Comparison of ENCODE assay signal across 21 cellular contexts in the genomic region with DNA sequence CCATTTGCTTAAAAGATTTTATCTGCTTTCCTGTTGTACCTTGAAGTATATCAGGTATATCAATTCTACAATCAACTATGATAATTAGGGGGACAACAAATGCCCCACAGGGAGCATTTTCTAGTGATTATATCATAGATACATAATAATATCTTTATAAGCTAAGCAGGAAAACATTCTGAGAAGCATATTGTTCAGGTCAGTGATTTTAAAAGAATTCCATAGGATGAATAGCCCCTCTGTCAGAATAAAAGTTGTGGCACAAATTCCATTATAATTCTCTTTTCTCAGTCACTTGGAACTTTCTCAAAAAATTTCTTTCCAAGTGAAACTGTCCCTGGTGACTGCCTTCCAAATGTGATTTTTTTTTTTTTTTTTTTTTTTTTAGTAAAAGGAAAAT. TPM values are rescaled to one million over a fixed set of nuclear protein-coding genes. Genes with fewer than 3 reads are reported as not detected.
"Had no signal": no experiment of that assay in that cellular context is flagged by ENCODE, and none has a peak within 500 bp of the region (broad histone marks: within the 10 kb centered on the region; RNA-seq: fewer than 3 reads in every experiment).

No MANE protein-coding gene starts in this region.

- H3K9me3 ChIP-seq: esophagus muscularis mucosa, gastrocnemius medialis, left lung, lower lobe of right lung, mucosa of descending colon had no signal

- H3K4me1 ChIP-seq: esophagus muscularis mucosa, foreskin keratinocyte, gastrocnemius medialis, heart right ventricle, left lung, lower lobe of right lung had no signal

- H3K27ac ChIP-seq: coronary artery, dorsolateral prefrontal cortex, esophagus muscularis mucosa, foreskin keratinocyte, gastrocnemius medialis, heart right ventricle, left lung, lower lobe of right lung had no signal

- H3K27me3 ChIP-seq: esophagus muscularis mucosa, foreskin keratinocyte, gastrocnemius medialis, left lung had no signal

- H3K4me3 ChIP-seq: coronary artery, dorsolateral prefrontal cortex, esophagus muscularis mucosa, gastrocnemius medialis, heart right ventricle, left lung, lower lobe of right lung, mucosa of descending colon had no signal

- DNase-seq: dermis blood vessel endothelial cell; dorsolateral prefrontal cortex; effector CD4-positive, alpha-beta T cell; effector memory CD4-positive, alpha-beta T cell; foreskin keratinocyte; gastrocnemius medialis; glutamatergic neuron; head of caudate nucleus; heart right ventricle; hippocampal formation; left cardiac atrium; left lung; left ventricle myocardium superior; lower lobe of right lung; mesenchymal stem cell; mucosa of descending colon; naive B cell; naive thymus-derived CD8-positive, alpha-beta T cell had no signal

- H3K36me3 ChIP-seq: esophagus muscularis mucosa, gastrocnemius medialis, heart right ventricle, left lung, lower lobe of right lung had no signal

- ATAC-seq: foreskin keratinocyte; gastrocnemius medialis; heart right ventricle; left cardiac atrium; left lung; left ventricle myocardium superior; lower lobe of right lung; mucosa of descending colon; naive thymus-derived CD8-positive, alpha-beta T cell had no signal

RNA-seq across cellular contexts. Expression of a gene that starts 32.9 kb away (rescaled TPM):
- total RNA-seq: left ventricle myocardium superior; lower lobe of right lung; mesenteric fat pad; naive thymus-derived CD8-positive, alpha-beta T cell had no signal
- polyA plus RNA-seq: naive thymus-derived CD8-positive, alpha-beta T cell had no signal
